33 cellular contexts compared by ENCODE assay signal in genomic region chr6:335146-335545, GRCh38.
"Had no signal": no experiment of that assay in that cellular context is flagged by ENCODE, and none has a peak within 500 bp of the region (broad histone marks: within the 10 kb centered on the region; RNA-seq: fewer than 3 reads in every experiment).

No MANE protein-coding gene starts in this region.

- H3K27ac Mint-ChIP-seq: activated CD4-positive, alpha-beta memory T cell treated with anti-CD3 and anti-CD28 coated beads for 36 hours; activated naive CD8-positive, alpha-beta T cell treated with anti-CD3 and anti-CD28 coated beads for 36 hours; activated T-cell treated with anti-CD3 and anti-CD28 coated beads, Interleukin-2, amount 50 U/mL, for 72 hours; activated T-helper 17 cell treated with anti-CD3 and anti-CD28 coated beads, Interleukin-2, amount 50 U/mL, for 72 hours had no signal

- ATAC-seq: activated T-cell treated with anti-CD3 and anti-CD28 coated beads, Interleukin-2, amount 50 U/mL, for 72 hours; activated T-helper 17 cell treated with anti-CD3 and anti-CD28 coated beads, Interleukin-2, amount 50 U/mL, for 72 hours; PC-3 had no signal

- H3K36me3 Mint-ChIP-seq: activated CD4-positive, alpha-beta memory T cell treated with anti-CD3 and anti-CD28 coated beads for 36 hours had no signal

- H3K27me3 Mint-ChIP-seq: activated CD4-positive, alpha-beta memory T cell treated with anti-CD3 and anti-CD28 coated beads for 36 hours; activated naive CD8-positive, alpha-beta T cell treated with anti-CD3 and anti-CD28 coated beads for 36 hours; activated T-helper 17 cell treated with anti-CD3 and anti-CD28 coated beads, Interleukin-2, amount 50 U/mL, for 72 hours had no signal

- H3K27ac ChIP-seq: brain microvascular endothelial cell, WERI-Rb-1 had no signal

- H3K9me3 Mint-ChIP-seq: activated CD4-positive, alpha-beta memory T cell treated with anti-CD3 and anti-CD28 coated beads for 36 hours; activated naive CD8-positive, alpha-beta T cell treated with anti-CD3 and anti-CD28 coated beads for 36 hours; activated T-cell treated with anti-CD3 and anti-CD28 coated beads, Interleukin-2, amount 50 U/mL, for 72 hours; activated T-helper 17 cell treated with anti-CD3 and anti-CD28 coated beads, Interleukin-2, amount 50 U/mL, for 72 hours had no signal

- H3K4me3 Mint-ChIP-seq: activated CD4-positive, alpha-beta memory T cell treated with anti-CD3 and anti-CD28 coated beads for 36 hours; activated naive CD8-positive, alpha-beta T cell treated with anti-CD3 and anti-CD28 coated beads for 36 hours; activated T-cell treated with anti-CD3 and anti-CD28 coated beads, Interleukin-2, amount 50 U/mL, for 72 hours; activated T-helper 17 cell treated with anti-CD3 and anti-CD28 coated beads, Interleukin-2, amount 50 U/mL, for 72 hours had no signal

- H3K4me3 ChIP-seq: MG63, Peyer's patch had no signal

- DNase-seq: activated CD4-positive, alpha-beta memory T cell treated with anti-CD3 and anti-CD28 coated beads for 36 hours; activated CD4-positive, alpha-beta T cell treated with anti-CD3 and anti-CD28 coated beads for 4 hours; activated CD4-positive, alpha-beta T cell treated with anti-CD3 and anti-CD28 coated beads, Interleukin-2, amount 50 U/mL, for 1 hour; activated CD8-positive, alpha-beta memory T cell treated with anti-CD3 and anti-CD28 coated beads, Interleukin-2, amount 50 U/mL, for 4 hours; activated effector memory CD4-positive, alpha-beta T cell treated with anti-CD3 and anti-CD28 coated beads, Interleukin-2, amount 50 U/mL, for 16 hours; activated naive CD4-positive, alpha-beta T cell; activated naive CD4-positive, alpha-beta T cell treated with anti-CD3 and anti-CD28 coated beads, Interleukin-2, amount 50 U/mL, for 16 hours; activated naive CD8-positive, alpha-beta T cell treated with anti-CD3 and anti-CD28 coated beads for 36 hours; activated T-cell treated with anti-CD3 and anti-CD28 coated beads, Interleukin-2, amount 50 U/mL, for 72 hours; amniotic stem cell; brain microvascular endothelial cell; central memory CD4-positive, alpha-beta T cell; Kasumi-1; KG1; MG63; NCI-H1048; NCI-H1105 treated with DMSO at 0.1 percent for 48 hours; NCI-H1436; NCI-H1694; NCI-H1930; NCI-H2081 treated with DMSO at 0.1 percent for 48 hours; NCI-H226; NCI-H446 treated with DMSO at 0.1 percent for 48 hours; NCI-H524; PC-3; RPMI8226; SW 1271; T-helper 1 cell; T-helper 2 cell; T-helper 9 cell; WERI-Rb-1 had no signal

- H3K27me3 ChIP-seq: brain microvascular endothelial cell, MG63, Peyer's patch had no signal
